In the genomic region with DNA sequence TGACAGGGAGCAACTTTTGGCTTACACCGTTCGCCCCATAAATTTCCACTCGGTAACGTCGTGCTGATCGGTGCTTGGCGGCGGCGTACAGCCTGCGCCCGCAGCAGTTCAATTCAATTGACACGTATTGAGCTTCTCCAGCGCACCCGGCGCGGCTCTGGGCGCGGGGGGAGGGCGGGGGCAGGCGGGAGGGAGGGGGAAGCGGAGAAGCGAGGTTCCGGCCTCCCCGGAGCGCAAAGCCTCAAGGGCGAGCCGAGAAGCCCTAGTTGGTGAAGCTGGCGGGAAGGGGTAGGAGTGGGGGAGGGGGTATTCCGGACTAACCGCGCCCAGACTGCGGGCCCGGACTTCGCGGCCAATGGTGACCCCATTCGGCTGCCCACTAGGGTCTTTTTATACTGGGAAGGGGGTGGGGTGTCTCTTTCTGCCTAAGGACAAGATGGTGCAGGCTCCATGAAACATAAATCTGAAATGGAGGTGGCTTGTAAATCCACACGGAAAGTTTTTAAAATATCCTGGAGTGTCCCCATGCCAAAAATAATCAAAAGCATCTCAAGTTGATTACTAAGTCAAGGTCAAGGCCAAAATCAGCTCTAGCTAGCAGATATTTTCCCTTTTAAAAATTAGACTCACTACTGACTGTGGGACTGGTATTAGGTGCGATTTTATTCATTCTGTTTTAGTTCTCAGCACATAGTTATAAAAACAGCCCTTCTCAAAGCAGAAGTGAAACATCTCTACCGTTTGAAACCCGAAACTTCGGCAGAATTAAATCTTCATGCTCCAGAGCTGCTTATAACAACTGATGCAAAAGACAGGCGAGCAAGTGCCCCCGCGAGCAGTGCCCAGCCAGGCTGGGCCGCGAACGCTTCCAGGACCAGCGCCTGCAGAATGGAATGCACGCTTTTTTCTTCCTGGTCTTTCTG, we compare ENCODE assay signal across 8 cellular contexts. TPM values are rescaled to one million over a fixed set of nuclear protein-coding genes. Genes with fewer than 3 reads are reported as not detected.
DNase-seq lines count a peak whose midpoint lies in the region; ATAC-seq and TF ChIP-seq lines count a peak whose summit lies in the region.

No MANE protein-coding gene starts in this region.

- no peak overlapping the region for H3K56ac ChIP-seq in H9 (ENCODE audit: insufficient read length, low read depth, low read length)

- H4K20me1 ChIP-seq in H9 (ENCODE audit: control insufficient read depth, insufficient read depth, insufficient read length), result peaks cover 3% of the 10 kb centered on the region

- H3K36me3 Mint-ChIP-seq in H9 (ENCODE audit: insufficient read depth in 1 of 3, low read depth in 3 of 3), result peaks cover 0 to 8% (median 6%) of the 10 kb centered on the region in 3 experiments; a peak in 4 of 7 replicates
- H3K36me3 Mint-ChIP-seq in activated B cell treated with CpG ODN at 0.5 μM for 24 hours (ENCODE audit: low read depth), result no peaks in the 10 kb centered on the region
- H3K36me3 Mint-ChIP-seq in neural crest cell (ENCODE audit: low read depth), result peaks cover 2% of the 10 kb centered on the region

- H3K14ac ChIP-seq in H9 (ENCODE audit: insufficient read depth, low read length), result no peak overlapping the region

- H3K4ac ChIP-seq in H9 (ENCODE audit: low read depth, low read length), result no peak overlapping the region

- H3K4me3 Mint-ChIP-seq in H9, result peak overlapping the region; percentile 65 to 77
- H3K4me3 Mint-ChIP-seq in activated B cell treated with CpG ODN at 0.5 μM for 24 hours, result peak overlapping the region; percentile 83
- peak overlapping the region; percentile 90 for H3K4me3 Mint-ChIP-seq in neural crest cell

- peaks cover 23% of the 10 kb centered on the region for H3K23me2 ChIP-seq in H9 (ENCODE audit: insufficient read length, low read depth, low read length, poor library complexity, severe bottlenecking)

- H2BK20ac ChIP-seq in H9 (ENCODE audit: low read depth, low read length, poor library complexity, severe bottlenecking), result no peak overlapping the region

- POLR2A ChIA-PET in activated B cell treated with CpG ODN at 0.5 μM for 24 hours (lab: Charles Lee) (interaction anchor here (0.5 to 9.4 kb wide), 25 partner anchors 7 to 986 kb away, joined by 3 to 268 read pairs (median 9); partner anchors contain the start of gene USP9X), GM10248 (lab: Yijun Ruan, JAX) (no interaction called here)

- intact Hi-C loops in activated B cell treated with CpG ODN at 0.5 μM for 24 hours (cut with micrococcal nuclease), result loop anchor here (1.0 to 10.0 kb wide), 9 partner anchors 76 to 1295 kb away; partner anchors contain the start of genes CXorf38, MID1IP1 and USP9X

- H2AK5ac ChIP-seq in H9 (ENCODE audit: insufficient read length, low read length), result no peak overlapping the region

- peaks cover 17% of the 10 kb centered on the region for H3K79me2 ChIP-seq in H9 (ENCODE audit: insufficient read depth, low read length)

- no CpG with 5 or more reads among the region's 49 CpGs for WGBS in H9 (ENCODE audit: extremely low coverage, insufficient read length, low lambda C conversion rate)

- no peaks in the 10 kb centered on the region for H3K9me3 ChIP-seq in ES-I3 (ENCODE audit: control insufficient read depth, insufficient read depth, low read length)
- H3K9me3 ChIP-seq in H9 (ENCODE audit: control insufficient read depth, low read depth, low read length), result no peaks in the 10 kb centered on the region

- peak; percentile 32 for ATAC-seq in activated B cell treated with CpG ODN at 0.5 μM for 24 hours (ENCODE audit: low read depth)

- peaks cover 27 to 41% of the 10 kb centered on the region in 2 experiments for H3K4me1 Mint-ChIP-seq in H9
- H3K4me1 Mint-ChIP-seq in activated B cell treated with CpG ODN at 0.5 μM for 24 hours, result peaks cover 22% of the 10 kb centered on the region
- H3K4me1 Mint-ChIP-seq in neural crest cell, result peaks cover 49% of the 10 kb centered on the region

- no peak overlapping the region for H4K8ac ChIP-seq in H9 (replicated peaks; ENCODE audit: insufficient read length, low read depth, low read length)

- no peak overlapping the region for H2BK12ac ChIP-seq in H9 (ENCODE audit: insufficient read length, low read depth, low read length)

- H3K27ac ChIP-seq in H9 (ENCODE audit: insufficient read length, low read depth, low read length), result no peak overlapping the region

- H3K27me3 ChIP-seq in H9 (ENCODE audit: insufficient read depth, low read length), result peaks cover 52% of the 10 kb centered on the region

- no peaks in the 10 kb centered on the region for H3K79me1 ChIP-seq in H9 (ENCODE audit: insufficient read depth, low read depth, low read length, poor library complexity, severe bottlenecking)

- H3K4me1 ChIP-seq in ES-I3 (ENCODE audit: insufficient read depth, low read length) (peaks cover 7% of the 10 kb centered on the region; the same call in 1 of the 2 replicates), H9 (ENCODE audit: insufficient read depth, low read length) (peaks cover 11% of the 10 kb centered on the region; the same call in 1 of the 2 replicates)

- peak; percentile 79 for DNase-seq in H9
- peak; percentile 85 for DNase-seq in NB4 (ENCODE audit: low read depth)
- DNase-seq in activated B cell treated with CpG ODN at 0.5 μM for 24 hours, result peak; percentile 50
- DNase-seq in epithelial cell of esophagus (ENCODE audit: low read depth), result no peak
- no peak for DNase-seq in neural crest cell (ENCODE audit: low read depth, low spot score)
- DNase-seq in AML-193 (lab: John Stamatoyannopoulos, UW), result no peak
- DNase-seq in GM10248 (ENCODE audit: extremely low spot score), result no peak

- no peak overlapping the region for H3T11ph ChIP-seq in H9 (ENCODE audit: low read length)

- H2AFZ ChIP-seq in H9 (ENCODE audit: low read length), result no peak overlapping the region

- no peak for TF ChIP-seq POLR2A in NB4 (IDR thresholded peaks at IDR 0.05; ENCODE audit: extremely low read depth, insufficient read length)

- H3K9me3 Mint-ChIP-seq in H9 (peaks cover 35 to 41% of the 10 kb centered on the region in 2 experiments), activated B cell treated with CpG ODN at 0.5 μM for 24 hours (no peaks in the 10 kb centered on the region), neural crest cell (no peaks in the 10 kb centered on the region)

- H3K27ac Mint-ChIP-seq in H9 (no peak overlapping the region), activated B cell treated with CpG ODN at 0.5 μM for 24 hours (peak overlapping the region; percentile 94), neural crest cell (ENCODE audit: unreplicated experiment) (no peak overlapping the region)

- H3K23ac ChIP-seq in H9 (ENCODE audit: insufficient read length, low read depth, low read length), result no peak overlapping the region

- H2BK15ac ChIP-seq in H9 (ENCODE audit: low read depth, low read length), result no peak overlapping the region

- H3K27me3 Mint-ChIP-seq in H9 (ENCODE audit: low read depth) (peaks cover 61% of the 10 kb centered on the region), activated B cell treated with CpG ODN at 0.5 μM for 24 hours (no peaks in the 10 kb centered on the region), neural crest cell (ENCODE audit: low read depth) (peaks cover 51% of the 10 kb centered on the region)

- no peaks in the 10 kb centered on the region for H3K36me3 ChIP-seq in ES-I3 (ENCODE audit: insufficient read depth, low read length)

- CTCF ChIA-PET in activated B cell treated with CpG ODN at 0.5 μM for 24 hours (lab: Charles Lee) (interaction anchor here (0.9 to 1.5 kb wide), 4 partner anchors 12 to 86 kb away, joined by 3 to 4 read pairs (median 4); no protein-coding TSS in a partner anchor), GM10248 (lab: Yijun Ruan, JAX) (interaction anchor here (1.2 to 1.6 kb wide), 2 partner anchors 12 to 69 kb away, joined by 3 to 4 read pairs; no protein-coding TSS in a partner anchor)

- H3K18ac ChIP-seq in H9 (ENCODE audit: insufficient read length, low read depth, low read length), result no peak overlapping the region

- H3K9ac ChIP-seq in ES-I3 (ENCODE audit: low read depth, low read length) (peak overlapping the region; percentile 33; the same call in 1 of the 2 replicates), H9 (ENCODE audit: extremely low read depth, insufficient read length, low read length) (no peak overlapping the region)

- H3K4me2 ChIP-seq in H9 (ENCODE audit: insufficient read depth, insufficient read length, low read length), result peak overlapping the region; percentile 74

- no peak overlapping the region for H4K91ac ChIP-seq in H9 (ENCODE audit: insufficient read length, low read depth, low read length)

- peak overlapping the region; percentile 64 for H3K4me3 ChIP-seq in NB4 (ENCODE audit: low read depth, low read length)
- H3K4me3 ChIP-seq in epithelial cell of esophagus (ENCODE audit: low read length), result peak overlapping the region; percentile 41

- H2BK5ac ChIP-seq in H9 (ENCODE audit: insufficient read length, low read length), result no peak overlapping the region

- no peak overlapping the region for H2BK120ac ChIP-seq in H9 (ENCODE audit: low read depth, low read length, poor library complexity, severe bottlenecking)

- no peak overlapping the region for H4K5ac ChIP-seq in H9 (ENCODE audit: insufficient read length, low read depth, low read length)

- TF ChIP-seq CTCF in H9 (conservative IDR thresholded peaks at IDR 0.05) (no peak), NB4 (IDR thresholded peaks at IDR 0.05; ENCODE audit: low read depth, low read length) (no peak), activated B cell treated with CpG ODN at 0.5 μM for 24 hours (IDR thresholded peaks at IDR 0.05) (no peak), epithelial cell of esophagus (IDR thresholded peaks at IDR 0.05; ENCODE audit: insufficient read depth, low read depth, low read length, missing control alignments) (no peak), neural crest cell (conservative IDR thresholded peaks at IDR 0.05) (no peak), GM10248 (IDR thresholded peaks at IDR 0.05; ENCODE audit: control extremely low read depth, extremely low read depth, low read depth, missing control alignments) (no peak)

RNA-seq across cellular contexts. Expression of gene BCOR, which starts 1.5 kb away (rescaled TPM):
- total RNA-seq in H9 (2021) (126 and 134 TPM in 2 replicates), activated B cell treated with CpG ODN at 0.5 μM for 24 hours (59.3 and 60.4 TPM in 2 replicates), neural crest cell (33.2 and 41.1 TPM in 2 replicates)

Comparison
In these comparisons a context has a peak if more than half of its experiments do, and no peak if none do; other contexts are left out.
1. DNase-seq: peak in H9 (single experiment), NB4 (single experiment) and activated B cell treated with CpG ODN at 0.5 μM for 24 hours (single experiment); none in epithelial cell of esophagus (single experiment), neural crest cell (single experiment), AML-193 (0 of 2) and GM10248 (single experiment).
2. Peak in every context shown above with its lines, with median percentiles within 50 percentile points of each other: H3K4me3 Mint-ChIP-seq.